10 cellular contexts compared by ENCODE assay signal in genomic region chr11:27282141-27282590, GRCh38.
DNase-seq lines count a peak whose midpoint lies in the region; ATAC-seq and TF ChIP-seq lines count a peak whose summit lies in the region.
"Had no signal": no experiment of that assay in that cellular context is flagged by ENCODE, and none has a peak within 500 bp of the region (broad histone marks: within the 10 kb centered on the region; RNA-seq: fewer than 3 reads in every experiment).

No MANE protein-coding gene starts in this region.

- H3K4me1 ChIP-seq in HUES6 (ENCODE audit: control insufficient read depth, insufficient read depth, low read length): no peaks in the 10 kb centered on the region; the same call in 1 of the 2 replicates

- peak overlapping the region; percentile 92 for H3K27ac Mint-ChIP-seq in osteocyte (ENCODE audit: unreplicated experiment)
- H3K27ac Mint-ChIP-seq in activated T-cell treated with anti-CD3 and anti-CD28 coated beads, Interleukin-2, amount 50 U/mL, for 24 hours: no peak overlapping the region

- no peak overlapping the region for H3K9ac ChIP-seq in HUES6 (ENCODE audit: low read length)

- ATAC-seq in HG03571 (IDR thresholded peaks at IDR 0.05; ENCODE audit: unreplicated experiment): no peak
- no peak for ATAC-seq in HG03342 (IDR thresholded peaks at IDR 0.05; ENCODE audit: unreplicated experiment)
- ATAC-seq: HCT116 had no signal

- no peaks in the 10 kb centered on the region for H3K36me3 Mint-ChIP-seq in osteocyte (ENCODE audit: unreplicated experiment)
- H3K36me3 Mint-ChIP-seq in activated T-cell treated with anti-CD3 and anti-CD28 coated beads, Interleukin-2, amount 50 U/mL, for 24 hours (ENCODE audit: low read depth): no peaks in the 10 kb centered on the region

- peaks cover 39% of the 10 kb centered on the region for H3K4me1 Mint-ChIP-seq in osteocyte (ENCODE audit: unreplicated experiment)
- H3K4me1 Mint-ChIP-seq in activated T-cell treated with anti-CD3 and anti-CD28 coated beads, Interleukin-2, amount 50 U/mL, for 24 hours (ENCODE audit: low read depth): no peaks in the 10 kb centered on the region

- H3K27me3 Mint-ChIP-seq in osteocyte (ENCODE audit: unreplicated experiment): peaks cover 6% of the 10 kb centered on the region
- peaks cover 13% of the 10 kb centered on the region for H3K27me3 Mint-ChIP-seq in activated T-cell treated with anti-CD3 and anti-CD28 coated beads, Interleukin-2, amount 50 U/mL, for 24 hours

- TF ChIP-seq CTCF in fibroblast of mammary gland (conservative IDR thresholded peaks at IDR 0.05; ENCODE audit: control insufficient read depth, insufficient read depth, low read depth, low read length): no peak
- no peak for TF ChIP-seq CTCF in osteocyte (IDR thresholded peaks at IDR 0.05)

- no peak overlapping the region for H3K4me3 ChIP-seq in HUES6 (ENCODE audit: low read depth, low read length)
- H3K4me3 ChIP-seq in fibroblast of mammary gland (ENCODE audit: control insufficient read depth, low read depth, low read length): no peak overlapping the region

- peak overlapping the region; percentile 29; the same call in 1 of the 2 replicates for H3K27ac ChIP-seq in HUES6 (ENCODE audit: low read depth, low read length)

- no peaks in the 10 kb centered on the region for H3K27me3 ChIP-seq in HUES6 (ENCODE audit: control insufficient read depth, insufficient read depth, low read length)

- H3K9me3 Mint-ChIP-seq in osteocyte (ENCODE audit: unreplicated experiment): no peaks in the 10 kb centered on the region
- H3K9me3 Mint-ChIP-seq in activated T-cell treated with anti-CD3 and anti-CD28 coated beads, Interleukin-2, amount 50 U/mL, for 24 hours: no peaks in the 10 kb centered on the region

- H3K9me3 ChIP-seq in HUES6 (ENCODE audit: control insufficient read depth, insufficient read depth, low read depth, low read length): no peaks in the 10 kb centered on the region

- peak; percentile 76 for DNase-seq in GM04504 (ENCODE audit: low read depth)
- DNase-seq in fibroblast of mammary gland (ENCODE audit: low read depth): peak; percentile 95
- peak; percentile 88 for DNase-seq in osteocyte (ENCODE audit: extremely low spot score, unreplicated experiment)
- DNase-seq in activated T-cell treated with anti-CD3 and anti-CD28 coated beads, Interleukin-2, amount 50 U/mL, for 24 hours: no peak
- DNase-seq in activated T-cell treated with anti-CD3 and anti-CD28 coated beads, Interleukin-2, amount 50 U/mL, for 48 hours: no peak
- DNase-seq: Karpas-422 had no signal

- H3K4me3 Mint-ChIP-seq in osteocyte (ENCODE audit: unreplicated experiment): no peak overlapping the region
- no peak overlapping the region for H3K4me3 Mint-ChIP-seq in activated T-cell treated with anti-CD3 and anti-CD28 coated beads, Interleukin-2, amount 50 U/mL, for 24 hours

- H3K36me3 ChIP-seq in HUES6 (ENCODE audit: control insufficient read depth, insufficient read depth, low read length): no peaks in the 10 kb centered on the region

Comparison
In these comparisons a context has a peak if more than half of its experiments do, and no peak if none do; other contexts are left out.
1. DNase-seq: peak in GM04504 (single experiment), fibroblast of mammary gland (single experiment) and osteocyte (single experiment); none in activated T-cell treated with anti-CD3 and anti-CD28 coated beads, Interleukin-2, amount 50 U/mL, for 24 hours (single experiment) and activated T-cell treated with anti-CD3 and anti-CD28 coated beads, Interleukin-2, amount 50 U/mL, for 48 hours (0 of 2).